Comparison of ENCODE assay signal across 10 cellular contexts in the genomic region with DNA sequence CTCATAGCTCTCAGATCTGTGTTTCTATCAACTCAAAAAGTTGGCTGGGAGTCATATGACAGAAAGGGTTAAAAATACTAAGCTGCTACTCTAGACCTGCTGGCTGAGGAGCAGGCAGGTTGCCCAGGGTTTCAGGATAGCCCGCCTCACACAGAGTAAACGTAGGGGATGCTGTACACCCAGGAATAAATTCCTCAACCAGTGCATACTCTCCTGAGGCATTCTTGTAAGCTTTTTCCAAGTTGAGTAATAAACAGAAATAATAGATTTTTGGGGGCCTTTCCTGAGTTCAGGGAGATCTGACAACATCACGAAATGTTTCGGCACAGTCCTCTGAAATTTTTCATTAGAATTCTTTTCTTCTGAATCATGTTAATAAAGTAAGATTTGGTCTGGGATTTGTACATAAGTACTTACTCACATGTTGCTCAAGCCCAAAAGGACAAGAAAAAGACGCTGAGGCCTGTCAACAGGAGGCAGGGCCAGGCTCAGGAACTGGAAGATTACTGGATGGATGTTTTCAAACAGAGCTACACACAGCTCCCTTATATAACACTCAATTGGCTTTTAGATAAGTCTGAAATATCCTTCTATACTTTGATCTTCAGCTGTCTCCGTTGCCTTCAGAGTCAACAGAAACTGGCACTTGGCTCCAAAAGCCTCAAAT. TPM values are rescaled to one million over a fixed set of nuclear protein-coding genes. Genes with fewer than 3 reads are reported as not detected.
DNase-seq lines count a peak whose midpoint lies in the region; ATAC-seq and TF ChIP-seq lines count a peak whose summit lies in the region.
"Had no signal": no experiment of that assay in that cellular context is flagged by ENCODE, and none has a peak within 500 bp of the region (broad histone marks: within the 10 kb centered on the region; RNA-seq: fewer than 3 reads in every experiment).

No MANE protein-coding gene starts in this region.

- peak; percentile 88 for DNase-seq in GM03348 (ENCODE audit: low spot score)
- DNase-seq in adrenal gland, result peak; percentile 55 to 93 (median 84)
- peak in 1 of 2 donors; percentile 27 for DNase-seq in heart right ventricle
- peak; percentile 95 for DNase-seq in retinal pigment epithelial cell (ENCODE audit: low read depth)
- no peak for DNase-seq in activated naive CD4-positive, alpha-beta T cell treated with Interleukin-2 at 50 U/mL for 16 hours
- no peak for DNase-seq in NCI-H2171 treated with DMSO at 0.1 percent for 48 hours (lab: John Stamatoyannopoulos, UW)
- DNase-seq: activated CD4-positive, alpha-beta T cell treated with anti-CD3 and anti-CD28 coated beads, Interleukin-2, amount 10 ng/mL, durations not matched to agents 24 days and 14 days; NCI-H1092 had no signal

- peak overlapping the region; percentile 62 to 89 (median 80) for H3K27ac ChIP-seq in adrenal gland
- peak overlapping the region; percentile 32 to 84 (median 68) for H3K27ac ChIP-seq in heart right ventricle

- H3K27me3 ChIP-seq in adrenal gland (no peaks in the 10 kb centered on the region), heart right ventricle (no peaks in the 10 kb centered on the region)

- TF ChIP-seq POLR2A in adrenal gland (IDR thresholded peaks at IDR 0.05), result peak in 1 of 2 donors; percentile 33

- H3K9me3 ChIP-seq in adrenal gland (replicated peaks in 1 of 3), result no peaks in the 10 kb centered on the region
- peaks cover 0 to 14% (median 5%) of the 10 kb centered on the region in 11 donors for H3K9me3 ChIP-seq in heart right ventricle

- WGBS in adrenal gland, 4 donors, result 22 to 38% (median 29%) methylated on average over 6 of the region's 6 CpGs
- WGBS in heart right ventricle, 2 donors, result 33 to 38% methylated on average over 6 of the region's 6 CpGs

- no peaks in the 10 kb centered on the region for H3K36me3 ChIP-seq in adrenal gland (replicated peaks in 1 of 2)
- no peaks in the 10 kb centered on the region for H3K36me3 ChIP-seq in heart right ventricle

- H3K4me1 ChIP-seq in adrenal gland (replicated peaks in 1 of 2) (peaks cover 20 to 71% of the 10 kb centered on the region in 2 donors), heart right ventricle (peaks cover 13 to 39% (median 27%) of the 10 kb centered on the region in 9 donors)

- no peak overlapping the region for H3K4me3 ChIP-seq in adrenal gland
- no peak overlapping the region for H3K4me3 ChIP-seq in heart right ventricle
- H3K4me3 ChIP-seq in retinal pigment epithelial cell (ENCODE audit: low read length), result no peak overlapping the region

- TF ChIP-seq CTCF in adrenal gland (IDR thresholded peaks at IDR 0.05) (no peak), heart right ventricle (IDR thresholded peaks at IDR 0.05) (no peak), retinal pigment epithelial cell (conservative IDR thresholded peaks at IDR 0.05; ENCODE audit: low read depth, low read length) (no peak)

- intact Hi-C loops in adrenal gland (cut with DNase I) (no loop called here), heart right ventricle (cut with DNase I) (loop anchor here in 2 of 10 donors (5.0 kb wide), 2 partner anchors 37 to 42 kb away; a partner anchor contains a TSS)

- peak; percentile 71 to 89 (median 85) for ATAC-seq in heart right ventricle
- no peak for ATAC-seq in GM19397 (IDR thresholded peaks at IDR 0.05; ENCODE audit: unreplicated experiment)
- no peak for ATAC-seq in GM19463 (IDR thresholded peaks at IDR 0.05; ENCODE audit: unreplicated experiment)

RNA-seq across cellular contexts. Expression of a gene that starts 41.0 kb away (rescaled TPM):
- 100 to 1,000 TPM in 7 of 8 donors, 10 to 100 TPM in 1; 95.5 to 340 (median 157) TPM for total RNA-seq in adrenal gland
- 100 to 1,000 TPM in 1 of 3 donors, 10 to 100 TPM in 2; 13.9 to 141 (median 19.0) TPM for polyA plus RNA-seq in adrenal gland
- total RNA-seq in heart right ventricle, result 10 to 100 TPM; 11.9 to 36.7 (median 26.4) TPM
- 10 to 100 TPM in 1 of 2 donors, 1 to 10 TPM in 1; 6.6 to 11.2 TPM for polyA plus RNA-seq in heart right ventricle

Comparison
In these comparisons a context has a peak if more than half of its experiments do, and no peak if none do; other contexts are left out.
1. DNase-seq: peak in GM03348 (single experiment), adrenal gland (7 of 7) and retinal pigment epithelial cell (single experiment); none in activated naive CD4-positive, alpha-beta T cell treated with Interleukin-2 at 50 U/mL for 16 hours (single experiment) and NCI-H2171 treated with DMSO at 0.1 percent for 48 hours (single experiment).
2. ATAC-seq: peak in heart right ventricle (8 of 8); none in GM19397 (single experiment) and GM19463 (single experiment).